Comparison of ENCODE assay signal across 36 cellular contexts in the genomic region with DNA sequence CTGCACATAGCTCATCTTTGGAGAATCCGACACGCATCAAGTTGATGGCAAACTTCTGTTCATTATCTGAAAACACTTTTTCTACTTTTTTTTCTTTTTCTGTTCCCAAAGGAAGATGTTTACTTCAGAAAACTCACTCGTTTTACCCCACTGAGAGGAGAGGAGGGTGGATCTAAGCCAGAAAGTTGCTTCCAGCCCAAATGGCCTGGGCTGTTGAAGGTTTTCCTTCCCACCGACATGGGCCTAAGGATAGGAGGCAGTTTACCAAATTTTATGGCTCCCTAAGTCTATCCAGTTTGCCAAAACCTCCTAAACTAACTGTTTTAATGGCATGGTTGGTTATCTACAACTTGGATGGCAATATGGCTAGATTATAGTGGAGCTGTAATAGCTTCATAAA.
"Had no signal": no experiment of that assay in that cellular context is flagged by ENCODE, and none has a peak within 500 bp of the region (broad histone marks: within the 10 kb centered on the region; RNA-seq: fewer than 3 reads in every experiment).

No MANE protein-coding gene starts in this region.

- H3K4me1 ChIP-seq: adrenal gland, body of pancreas, breast epithelium had no signal

- H3K27ac Mint-ChIP-seq: activated B cell treated with CpG ODN at 0.5 μM for 24 hours; activated CD4-positive, alpha-beta memory T cell treated with anti-CD3 and anti-CD28 coated beads for 36 hours; activated CD4-positive, alpha-beta T cell treated with anti-CD3 and anti-CD28 coated beads, Interleukin-2, amount 10 ng/mL, durations not matched to agents 24 days and 14 days; activated CD8-positive, alpha-beta T cell treated with anti-CD3 and anti-CD28 coated beads for 36 hours; activated naive CD4-positive, alpha-beta T cell treated with anti-CD3 and anti-CD28 coated beads for 36 hours; activated naive CD4-positive, alpha-beta T cell treated with anti-CD3 and anti-CD28 coated beads, Interleukin-2, amount 50 U/mL, for 72 hours; activated naive CD8-positive, alpha-beta T cell treated with anti-CD3 and anti-CD28 coated beads for 36 hours; activated T-cell treated with anti-CD3 and anti-CD28 coated beads, Interleukin-2, amount 50 U/mL, for 72 hours; activated T-helper 1 cell treated with anti-CD3 and anti-CD28 coated beads, Interleukin-12 subunit alpha, Interleukin-12 subunit beta, Interleukin-2, Interleukin-4 antibody, amounts not matched to agents 30 ng/mL and 10 ng/mL and 1 ng/mL, durations not matched to agents 14 hours and 24 hours and 36 hours; activated T-helper 17 cell treated with anti-CD3 and anti-CD28 coated beads, Interleukin-2, amount 50 U/mL, for 72 hours; T-helper 1 cell treated with Interleukin-12 subunit alpha and Interleukin-12 subunit beta and Interleukin-4 antibody, amounts not matched to agents 30 μg/mL and 1 μg/mL, for 36 hours; T-helper 2 cell treated with Interferon-gamma antibody and Interleukin-4, amounts not matched to agents 5 μg/mL and 100 μg/mL, for 36 hours had no signal

- H3K36me3 Mint-ChIP-seq: activated CD4-positive, alpha-beta memory T cell treated with anti-CD3 and anti-CD28 coated beads for 36 hours; activated naive CD4-positive, alpha-beta T cell treated with anti-CD3 and anti-CD28 coated beads, Interleukin-2, amount 50 U/mL, for 72 hours; activated naive CD8-positive, alpha-beta T cell treated with anti-CD3 and anti-CD28 coated beads for 36 hours had no signal

- DNase-seq: activated B cell treated with CpG ODN at 0.5 μM for 24 hours; activated CD4-positive, alpha-beta memory T cell treated with anti-CD3 and anti-CD28 coated beads for 36 hours; activated CD4-positive, alpha-beta T cell treated with anti-CD3 and anti-CD28 coated beads for 4 hours; activated CD4-positive, alpha-beta T cell treated with anti-CD3 and anti-CD28 coated beads, Interleukin-2, amount 10 ng/mL, durations not matched to agents 24 days and 14 days; activated CD4-positive, alpha-beta T cell treated with anti-CD3 and anti-CD28 coated beads, Interleukin-2, amount 50 U/mL, for 1 hour; activated CD4-positive, alpha-beta T cell treated with anti-CD3 and anti-CD28 coated beads, Interleukin-2, amount 50 U/mL, for 4 hours; activated CD4-positive, CD25-positive, alpha-beta regulatory T cell treated with anti-CD3 and anti-CD28 coated beads, Interleukin-2, amount 50 U/mL, for 72 hours; activated CD8-positive, alpha-beta memory T cell treated with anti-CD3 and anti-CD28 coated beads, Interleukin-2, amount 50 U/mL, for 4 hours; activated CD8-positive, alpha-beta T cell treated with anti-CD3 and anti-CD28 coated beads for 36 hours; activated effector memory CD4-positive, alpha-beta T cell treated with anti-CD3 and anti-CD28 coated beads, Interleukin-2, amount 50 U/mL, for 16 hours; activated gamma-delta T cell treated with Interleukin-2 at 50 U/mL for 16 hours; activated naive CD4-positive, alpha-beta T cell; activated naive CD4-positive, alpha-beta T cell treated with anti-CD3 and anti-CD28 coated beads for 36 hours; activated naive CD4-positive, alpha-beta T cell treated with anti-CD3 and anti-CD28 coated beads, Interleukin-2, amount 50 U/mL, for 16 hours; activated naive CD8-positive, alpha-beta T cell treated with anti-CD3 and anti-CD28 coated beads for 36 hours; activated T-cell treated with anti-CD3 and anti-CD28 coated beads for 4 hours; activated T-cell treated with anti-CD3 and anti-CD28 coated beads, Interleukin-2, amount 50 U/mL, for 1 hour; activated T-cell treated with anti-CD3 and anti-CD28 coated beads, Interleukin-2, amount 50 U/mL, for 4 hours; activated T-cell treated with anti-CD3 and anti-CD28 coated beads, Interleukin-2, amount 50 U/mL, for 72 hours; adrenal gland; amniotic stem cell; aorta; body of pancreas; brain microvascular endothelial cell; central memory CD4-positive, alpha-beta T cell; SW 1271; T-helper 1 cell; T-helper 2 cell; T-helper 9 cell had no signal

- H3K4me1 Mint-ChIP-seq: activated B cell treated with CpG ODN at 0.5 μM for 24 hours; activated CD4-positive, alpha-beta T cell treated with anti-CD3 and anti-CD28 coated beads, Interleukin-2, amount 10 ng/mL, durations not matched to agents 24 days and 14 days; activated naive CD8-positive, alpha-beta T cell treated with anti-CD3 and anti-CD28 coated beads for 36 hours; activated T-helper 17 cell treated with anti-CD3 and anti-CD28 coated beads, Interleukin-2, amount 50 U/mL, for 72 hours had no signal

- H3K27me3 ChIP-seq: adrenal gland, body of pancreas, brain microvascular endothelial cell, breast epithelium had no signal

- H3K27ac ChIP-seq: adrenal gland, body of pancreas, brain microvascular endothelial cell, breast epithelium, VCaP had no signal

- H3K9me3 Mint-ChIP-seq: activated CD4-positive, alpha-beta memory T cell treated with anti-CD3 and anti-CD28 coated beads for 36 hours; activated CD4-positive, alpha-beta T cell treated with anti-CD3 and anti-CD28 coated beads, Interleukin-2, amount 10 ng/mL, durations not matched to agents 24 days and 14 days; activated CD8-positive, alpha-beta T cell treated with anti-CD3 and anti-CD28 coated beads for 36 hours; activated naive CD4-positive, alpha-beta T cell treated with anti-CD3 and anti-CD28 coated beads for 36 hours; activated T-cell treated with anti-CD3 and anti-CD28 coated beads, Interleukin-2, amount 50 U/mL, for 4 hours; activated T-cell treated with anti-CD3 and anti-CD28 coated beads, Interleukin-2, amount 50 U/mL, for 72 hours; activated T-helper 1 cell treated with anti-CD3 and anti-CD28 coated beads, Interleukin-12 subunit alpha, Interleukin-12 subunit beta, Interleukin-2, Interleukin-4 antibody, amounts not matched to agents 30 ng/mL and 10 ng/mL and 1 ng/mL, durations not matched to agents 14 hours and 24 hours and 36 hours; T-helper 1 cell treated with Interleukin-12 subunit alpha and Interleukin-12 subunit beta and Interleukin-4 antibody, amounts not matched to agents 30 μg/mL and 1 μg/mL, for 36 hours; T-helper 2 cell treated with Interferon-gamma antibody and Interleukin-4, amounts not matched to agents 5 μg/mL and 100 μg/mL, for 36 hours had no signal

- H3K27me3 Mint-ChIP-seq: activated CD4-positive, alpha-beta T cell treated with anti-CD3 and anti-CD28 coated beads, Interleukin-2, amount 10 ng/mL, durations not matched to agents 24 days and 14 days; activated naive CD8-positive, alpha-beta T cell treated with anti-CD3 and anti-CD28 coated beads for 36 hours had no signal

- H3K36me3 ChIP-seq: adrenal gland, brain microvascular endothelial cell, breast epithelium had no signal

- H3K4me3 ChIP-seq: adrenal gland, body of pancreas, breast epithelium had no signal

- H3K4me3 Mint-ChIP-seq: activated B cell treated with CpG ODN at 0.5 μM for 24 hours; activated CD4-positive, alpha-beta memory T cell treated with anti-CD3 and anti-CD28 coated beads for 36 hours; activated CD4-positive, alpha-beta T cell treated with anti-CD3 and anti-CD28 coated beads, Interleukin-2, amount 10 ng/mL, durations not matched to agents 24 days and 14 days; activated CD8-positive, alpha-beta T cell treated with anti-CD3 and anti-CD28 coated beads for 36 hours; activated naive CD4-positive, alpha-beta T cell treated with anti-CD3 and anti-CD28 coated beads for 36 hours; activated naive CD8-positive, alpha-beta T cell treated with anti-CD3 and anti-CD28 coated beads for 36 hours; activated T-cell treated with anti-CD3 and anti-CD28 coated beads, Interleukin-2, amount 50 U/mL, for 4 hours; activated T-cell treated with anti-CD3 and anti-CD28 coated beads, Interleukin-2, amount 50 U/mL, for 72 hours; activated T-helper 1 cell treated with anti-CD3 and anti-CD28 coated beads, Interleukin-12 subunit alpha, Interleukin-12 subunit beta, Interleukin-2, Interleukin-4 antibody, amounts not matched to agents 30 ng/mL and 10 ng/mL and 1 ng/mL, durations not matched to agents 14 hours and 24 hours and 36 hours; activated T-helper 17 cell treated with anti-CD3 and anti-CD28 coated beads, Interleukin-2, amount 50 U/mL, for 72 hours; T-helper 1 cell treated with Interleukin-12 subunit alpha and Interleukin-12 subunit beta and Interleukin-4 antibody, amounts not matched to agents 30 μg/mL and 1 μg/mL, for 36 hours; T-helper 2 cell treated with Interferon-gamma antibody and Interleukin-4, amounts not matched to agents 5 μg/mL and 100 μg/mL, for 36 hours had no signal

- H3K9me3 ChIP-seq: adrenal gland, breast epithelium had no signal

- ATAC-seq: activated CD8-positive, alpha-beta T cell treated with anti-CD3 and anti-CD28 coated beads for 36 hours; activated naive CD4-positive, alpha-beta T cell treated with anti-CD3 and anti-CD28 coated beads, Interleukin-2, amount 50 U/mL, for 72 hours; activated T-cell treated with anti-CD3 and anti-CD28 coated beads, Interleukin-2, amount 50 U/mL, for 4 hours; activated T-cell treated with anti-CD3 and anti-CD28 coated beads, Interleukin-2, amount 50 U/mL, for 72 hours; activated T-helper 17 cell treated with anti-CD3 and anti-CD28 coated beads, Interleukin-2, amount 50 U/mL, for 72 hours; body of pancreas had no signal
